In genomic region chr9:78314550-78314949, GRCh38 we compare ENCODE assay signal across 27 cellular contexts. TPM values are rescaled to one million over a fixed set of nuclear protein-coding genes. Genes with fewer than 3 reads are reported as not detected.
DNase-seq lines count a peak whose midpoint lies in the region; ATAC-seq and TF ChIP-seq lines count a peak whose summit lies in the region.
"Had no signal": no experiment of that assay in that cellular context is flagged by ENCODE, and none has a peak within 500 bp of the region (broad histone marks: within the 10 kb centered on the region; RNA-seq: fewer than 3 reads in every experiment).

No MANE protein-coding gene starts in this region.

- peaks cover 61% of the 10 kb centered on the region for H3K36me3 Mint-ChIP-seq in T-helper 2 cell treated with Interferon-gamma antibody and Interleukin-4, amounts not matched to agents 5 μg/mL and 100 μg/mL, for 36 hours (ENCODE audit: low read depth)
- H3K36me3 Mint-ChIP-seq in H9 (ENCODE audit: insufficient read depth in 1 of 3, low read depth in 3 of 3) = peaks cover 71 to 92% (median 81%) of the 10 kb centered on the region in 3 experiments
- peaks cover 55% of the 10 kb centered on the region for H3K36me3 Mint-ChIP-seq in chondrocyte (ENCODE audit: low read depth)
- H3K36me3 Mint-ChIP-seq in neural progenitor cell = peaks cover 58% of the 10 kb centered on the region

- H3K4me3 Mint-ChIP-seq in T-helper 2 cell treated with Interferon-gamma antibody and Interleukin-4, amounts not matched to agents 5 μg/mL and 100 μg/mL, for 36 hours = no peak overlapping the region
- peak overlapping the region in 1 of 2 experiments; percentile 8; a peak in 1 of 5 replicates for H3K4me3 Mint-ChIP-seq in H9
- no peak overlapping the region for H3K4me3 Mint-ChIP-seq in chondrocyte (ENCODE audit: unreplicated experiment)
- peak overlapping the region; percentile 4 for H3K4me3 Mint-ChIP-seq in neural progenitor cell
- H3K4me3 Mint-ChIP-seq: activated T-helper 17 cell treated with anti-CD3 and anti-CD28 coated beads, Interleukin-2, amount 50 U/mL, for 72 hours; naive thymus-derived CD8-positive, alpha-beta T cell; stimulated activated memory B cell treated with anti-CD40 and anti-IgM and Interleukin-4, amounts not matched to agents 10 μg/mL and 1 μg/mL and 100 μg/mL, for 72 hours had no signal

- H3K9me3 ChIP-seq in H9 (ENCODE audit: control insufficient read depth, low read depth, low read length) = no peaks in the 10 kb centered on the region
- no peaks in the 10 kb centered on the region for H3K9me3 ChIP-seq in neural progenitor cell (ENCODE audit: low read depth)
- H3K9me3 ChIP-seq: breast epithelium, lower lobe of right lung, testis had no signal

- peaks cover 20% of the 10 kb centered on the region for H3K36me3 ChIP-seq in neural progenitor cell
- H3K36me3 ChIP-seq: breast epithelium, lower lobe of right lung had no signal

- H4K91ac ChIP-seq in H9 (ENCODE audit: insufficient read length, low read depth, low read length) = no peak overlapping the region

- H4K8ac ChIP-seq in H9 (replicated peaks; ENCODE audit: insufficient read length, low read depth, low read length) = no peak overlapping the region

- no peaks in the 10 kb centered on the region for H4K20me1 ChIP-seq in H9 (ENCODE audit: control insufficient read depth, insufficient read depth, insufficient read length)
- H4K20me1 ChIP-seq in neural progenitor cell (ENCODE audit: low read depth) = peaks cover 15% of the 10 kb centered on the region

- no peaks in the 10 kb centered on the region for H3K4me1 ChIP-seq in H9 (ENCODE audit: insufficient read depth, low read length)
- H3K4me1 ChIP-seq in neural progenitor cell = no peaks in the 10 kb centered on the region
- H3K4me1 ChIP-seq: breast epithelium, lower lobe of right lung, testis had no signal

- no peak overlapping the region for H2BK20ac ChIP-seq in H9 (ENCODE audit: low read depth, low read length, poor library complexity, severe bottlenecking)

- peaks cover 13% of the 10 kb centered on the region for H3F3A ChIP-seq in neural progenitor cell (ENCODE audit: low read depth)

- H2AK5ac ChIP-seq in H9 (ENCODE audit: insufficient read length, low read length) = no peak overlapping the region

- H3K4ac ChIP-seq in H9 (ENCODE audit: low read depth, low read length) = no peak overlapping the region

- WGBS in H9 (ENCODE audit: extremely low coverage, insufficient read length, low lambda C conversion rate) = no CpG with 5 or more reads among the region's 5 CpGs

- H2BK12ac ChIP-seq in H9 (ENCODE audit: insufficient read length, low read depth, low read length) = no peak overlapping the region

- H3K4me2 ChIP-seq in H9 (ENCODE audit: insufficient read depth, insufficient read length, low read length) (no peak overlapping the region), neural progenitor cell (no peak overlapping the region)
- H3K4me2 ChIP-seq: KMS-11 had no signal

- H2AFZ ChIP-seq in H9 (ENCODE audit: low read length) (no peak overlapping the region), neural progenitor cell (replicated peaks) (no peak overlapping the region)

- H3K18ac ChIP-seq in H9 (ENCODE audit: insufficient read length, low read depth, low read length) = no peak overlapping the region

- ATAC-seq in GM18858 (IDR thresholded peaks at IDR 0.05; ENCODE audit: unreplicated experiment) = no peak
- no peak for ATAC-seq in HG03045 (IDR thresholded peaks at IDR 0.05; ENCODE audit: unreplicated experiment)
- ATAC-seq: activated T-helper 17 cell treated with anti-CD3 and anti-CD28 coated beads, Interleukin-2, amount 50 U/mL, for 72 hours; lower lobe of right lung; naive thymus-derived CD8-positive, alpha-beta T cell; Panc1 had no signal

- no peaks in the 10 kb centered on the region for H3K27me3 Mint-ChIP-seq in T-helper 2 cell treated with Interferon-gamma antibody and Interleukin-4, amounts not matched to agents 5 μg/mL and 100 μg/mL, for 36 hours (ENCODE audit: low read depth)
- H3K27me3 Mint-ChIP-seq in H9 (ENCODE audit: low read depth) = no peaks in the 10 kb centered on the region
- no peaks in the 10 kb centered on the region for H3K27me3 Mint-ChIP-seq in chondrocyte (ENCODE audit: low read depth)
- peaks cover 4% of the 10 kb centered on the region for H3K27me3 Mint-ChIP-seq in neural progenitor cell (ENCODE audit: insufficient read depth, low read depth)
- H3K27me3 Mint-ChIP-seq: activated T-helper 17 cell treated with anti-CD3 and anti-CD28 coated beads, Interleukin-2, amount 50 U/mL, for 72 hours; naive thymus-derived CD8-positive, alpha-beta T cell; stimulated activated memory B cell treated with anti-CD40 and anti-IgM and Interleukin-4, amounts not matched to agents 10 μg/mL and 1 μg/mL and 100 μg/mL, for 72 hours had no signal

- TF ChIP-seq CTCF in H9 (conservative IDR thresholded peaks at IDR 0.05) = no peak
- no peak for TF ChIP-seq CTCF in chondrocyte (IDR thresholded peaks at IDR 0.05)
- TF ChIP-seq CTCF in neural progenitor cell (IDR thresholded peaks at IDR 0.05) = no peak

- DNase-seq in T-helper 2 cell treated with Interferon-gamma antibody and Interleukin-4, amounts not matched to agents 5 μg/mL and 100 μg/mL, for 36 hours (ENCODE audit: low spot score) = no peak
- DNase-seq in T-helper 2 cell (no peak), H9 (no peak), chondrocyte (ENCODE audit: low spot score) (no peak), neural progenitor cell (ENCODE audit: low spot score) (no peak), NCI-H446 (lab: John Stamatoyannopoulos, UW) (no peak)
- DNase-seq: activated CD4-positive, alpha-beta T cell treated with anti-CD3 and anti-CD28 coated beads for 4 hours; activated naive CD4-positive, alpha-beta T cell treated with anti-CD3 and anti-CD28 coated beads, Interleukin-2, amount 50 U/mL, for 16 hours; amniotic stem cell; DND-41; effector CD4-positive, alpha-beta T cell; hippocampal formation; lower lobe of right lung; MM.1S; naive thymus-derived CD8-positive, alpha-beta T cell; NCI-H524 treated with DMSO at 0.1 percent for 48 hours; SHP77; stimulated activated CD4-positive, alpha-beta T cell treated with anti-CD3 and anti-CD28 coated beads, Interleukin-15, amount 100 ng/mL, for 24 hours; stimulated activated CD4-positive, alpha-beta T cell treated with anti-CD3 and anti-CD28 coated beads, Interleukin-4, amount 100 ng/mL, for 4 hours; testis had no signal

- peak overlapping the region; percentile 55 for H3K27ac Mint-ChIP-seq in T-helper 2 cell treated with Interferon-gamma antibody and Interleukin-4, amounts not matched to agents 5 μg/mL and 100 μg/mL, for 36 hours
- H3K27ac Mint-ChIP-seq in H9 (peak overlapping the region; percentile 32 to 63 (median 55); a peak in 4 of 7 replicates), chondrocyte (ENCODE audit: unreplicated experiment) (peak overlapping the region; percentile 43), neural progenitor cell (peak overlapping the region; percentile 42)
- H3K27ac Mint-ChIP-seq: activated T-helper 17 cell treated with anti-CD3 and anti-CD28 coated beads, Interleukin-2, amount 50 U/mL, for 72 hours; stimulated activated memory B cell treated with anti-CD40 and anti-IgM and Interleukin-4, amounts not matched to agents 10 μg/mL and 1 μg/mL and 100 μg/mL, for 72 hours had no signal

- H3K9ac ChIP-seq in H9 (ENCODE audit: extremely low read depth, insufficient read length, low read length) (no peak overlapping the region), neural progenitor cell (no peak overlapping the region)
- H3K9ac ChIP-seq: KMS-11 had no signal

- H2BK15ac ChIP-seq in H9 (ENCODE audit: low read depth, low read length) = no peak overlapping the region

- H3K9me3 Mint-ChIP-seq in T-helper 2 cell treated with Interferon-gamma antibody and Interleukin-4, amounts not matched to agents 5 μg/mL and 100 μg/mL, for 36 hours = no peaks in the 10 kb centered on the region
- H3K9me3 Mint-ChIP-seq in H9 (no peaks in the 10 kb centered on the region), chondrocyte (ENCODE audit: low read depth) (no peaks in the 10 kb centered on the region), neural progenitor cell (no peaks in the 10 kb centered on the region)
- H3K9me3 Mint-ChIP-seq: activated T-helper 17 cell treated with anti-CD3 and anti-CD28 coated beads, Interleukin-2, amount 50 U/mL, for 72 hours; naive thymus-derived CD8-positive, alpha-beta T cell; stimulated activated memory B cell treated with anti-CD40 and anti-IgM and Interleukin-4, amounts not matched to agents 10 μg/mL and 1 μg/mL and 100 μg/mL, for 72 hours had no signal

- H3K14ac ChIP-seq in H9 (ENCODE audit: insufficient read depth, low read length) = no peak overlapping the region

- no peak overlapping the region for H3K23ac ChIP-seq in H9 (ENCODE audit: insufficient read length, low read depth, low read length)

- H3K27me3 ChIP-seq in H9 (ENCODE audit: insufficient read depth, low read length) (no peaks in the 10 kb centered on the region), neural progenitor cell (no peaks in the 10 kb centered on the region)
- H3K27me3 ChIP-seq: breast epithelium, testis had no signal

- H3K4me1 Mint-ChIP-seq in T-helper 2 cell treated with Interferon-gamma antibody and Interleukin-4, amounts not matched to agents 5 μg/mL and 100 μg/mL, for 36 hours (ENCODE audit: low read depth) = peaks cover 5% of the 10 kb centered on the region
- H3K4me1 Mint-ChIP-seq in H9 (peaks cover 0 to 12% of the 10 kb centered on the region in 2 experiments; a peak in 2 of 4 replicates), chondrocyte (ENCODE audit: low read depth) (peaks cover 26% of the 10 kb centered on the region), neural progenitor cell (peaks cover 30% of the 10 kb centered on the region)
- H3K4me1 Mint-ChIP-seq: stimulated activated memory B cell treated with anti-CD40 and anti-IgM and Interleukin-4, amounts not matched to agents 10 μg/mL and 1 μg/mL and 100 μg/mL, for 72 hours had no signal

- H4K5ac ChIP-seq in H9 (ENCODE audit: insufficient read length, low read depth, low read length) = no peak overlapping the region

- H2BK120ac ChIP-seq in H9 (ENCODE audit: low read depth, low read length, poor library complexity, severe bottlenecking) = no peak overlapping the region

- H3K23me2 ChIP-seq in H9 (ENCODE audit: insufficient read length, low read depth, low read length, poor library complexity, severe bottlenecking) = no peaks in the 10 kb centered on the region

- no peak overlapping the region for H3T11ph ChIP-seq in H9 (ENCODE audit: low read length)

- H3K27ac ChIP-seq in H9 (ENCODE audit: insufficient read length, low read depth, low read length) (no peak overlapping the region), neural progenitor cell (peak overlapping the region; percentile 20)
- H3K27ac ChIP-seq: breast epithelium, KMS-11, lower lobe of right lung, testis had no signal

- H3K79me2 ChIP-seq in H9 (ENCODE audit: insufficient read depth, low read length) (no peaks in the 10 kb centered on the region), neural progenitor cell (ENCODE audit: low read depth) (peaks cover 41% of the 10 kb centered on the region)

- H2BK5ac ChIP-seq in H9 (ENCODE audit: insufficient read length, low read length) = no peak overlapping the region

- no peak overlapping the region for H3K56ac ChIP-seq in H9 (ENCODE audit: insufficient read length, low read depth, low read length)

- no peaks in the 10 kb centered on the region for H3K79me1 ChIP-seq in H9 (ENCODE audit: insufficient read depth, low read depth, low read length, poor library complexity, severe bottlenecking)

- H3K4me3 ChIP-seq in neural progenitor cell = no peak overlapping the region
- H3K4me3 ChIP-seq: breast epithelium, lower lobe of right lung, testis had no signal

RNA-seq across cellular contexts. Expression of gene PSAT1, which starts 17.6 kb away (rescaled TPM):
- 215 and 225 TPM in 2 replicates for total RNA-seq in H9 (2021)
- total RNA-seq in chondrocyte = 45.0 to 302 TPM (median 299 TPM) in 3 replicates
- 261 and 357 TPM in 2 replicates for total RNA-seq in neural progenitor cell (ENCODE audit: low replicate concordance)
